18 cellular contexts compared by ENCODE assay signal in the genomic region with DNA sequence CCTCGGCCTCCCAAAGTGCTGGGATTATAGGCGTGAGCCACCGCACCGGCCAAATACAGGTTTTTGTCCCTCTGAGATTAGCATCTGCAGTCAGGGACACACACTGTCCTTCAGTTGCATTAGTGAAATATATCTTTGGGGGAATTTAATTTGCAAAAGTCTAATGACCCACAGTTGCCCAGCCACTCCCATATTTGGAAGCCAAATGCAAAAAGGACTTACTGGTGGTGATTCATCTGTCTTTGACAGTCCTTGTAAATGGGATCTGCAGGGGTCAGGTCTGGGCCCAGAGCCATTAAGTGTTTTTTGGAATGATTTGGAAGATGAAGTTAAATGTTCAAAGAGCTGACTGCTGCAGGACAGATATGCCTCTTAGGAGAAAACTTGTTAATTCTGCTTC. TPM values are rescaled to one million over a fixed set of nuclear protein-coding genes. Genes with fewer than 3 reads are reported as not detected.
DNase-seq lines count a peak whose midpoint lies in the region; ATAC-seq lines count a peak whose summit lies in the region.
"Had no signal": no experiment of that assay in that cellular context is flagged by ENCODE, and none has a peak within 500 bp of the region (broad histone marks: within the 10 kb centered on the region; RNA-seq: fewer than 3 reads in every experiment).

No MANE protein-coding gene starts in this region.

- ATAC-seq in GM19463 (IDR thresholded peaks at IDR 0.05; ENCODE audit: unreplicated experiment), result no peak
- ATAC-seq: activated CD4-positive, alpha-beta T cell treated with anti-CD3 and anti-CD28 coated beads for 36 hours; activated CD8-positive, alpha-beta memory T cell treated with anti-CD3 and anti-CD28 coated beads, Interleukin-2, amount 10 ng/mL, durations not matched to agents 7 days and 5 days; activated T-helper 17 cell treated with anti-CD3 and anti-CD28 coated beads, Interleukin-2, amount 50 U/mL, for 72 hours; Right ventricle myocardium inferior; stimulated activated memory B cell treated with anti-CD40 and anti-IgM and Interleukin-4, amounts not matched to agents 10 μg/mL and 1 μg/mL and 100 μg/mL, for 72 hours had no signal

- DNase-seq in GM04504 (ENCODE audit: low read depth), result peak; percentile 30
- DNase-seq in SK-N-DZ (ENCODE audit: low spot score), result peak; percentile 86
- DNase-seq in fibroblast of the conjunctiva (ENCODE audit: low read depth), result peak; percentile 27
- DNase-seq in stromal cell of bone marrow (ENCODE audit: low read depth), result peak; percentile 52
- no peak for DNase-seq in NCI-H524 (lab: John Stamatoyannopoulos, UW)
- no peak for DNase-seq in stimulated activated CD4-positive, alpha-beta T cell treated with anti-CD3 and anti-CD28 coated beads, Interleukin-2, amount 100 ng/mL, for 48 hours
- DNase-seq: activated CD4-positive, alpha-beta T cell treated with anti-CD3 and anti-CD28 coated beads for 36 hours; activated CD8-positive, alpha-beta memory T cell treated with anti-CD3 and anti-CD28 coated beads, Interleukin-2, amount 10 ng/mL, durations not matched to agents 7 days and 5 days; activated naive CD8-positive, alpha-beta T cell treated with anti-CD3 and anti-CD28 coated beads, Interleukin-2, amount 10 ng/mL, durations not matched to agents 7 days and 5 days; head of caudate nucleus; left ventricle myocardium inferior; NCI-H1694 treated with DMSO at 0.1 percent for 48 hours had no signal

RNA-seq across cellular contexts. Expression of a gene that starts 44.6 kb away (rescaled TPM):
- polyA plus RNA-seq in SK-N-DZ (2014; cell fraction: cytosol; rRNA removed), result not detected in 2 replicates
- 0.37 TPM in 1 of 2 replicates, not detected in the other for polyA plus RNA-seq in SK-N-DZ (2014; cell fraction: nucleus; rRNA removed)
- polyA plus RNA-seq: cardiac muscle cell, esophagus had no signal

RNA-seq across cellular contexts. Expression of a gene that starts 52.2 kb away (rescaled TPM):
- 0.75 and 1.0 TPM in 2 replicates for polyA plus RNA-seq in SK-N-DZ (2014; cell fraction: cytosol; rRNA removed)
- 0.51 and 1.7 TPM in 2 replicates for polyA plus RNA-seq in SK-N-DZ (2014; cell fraction: nucleus; rRNA removed)

Comparison
In these comparisons a context has a peak if more than half of its experiments do, and no peak if none do; other contexts are left out.
1. DNase-seq: peak in GM04504 (single experiment), SK-N-DZ (single experiment), fibroblast of the conjunctiva (single experiment) and stromal cell of bone marrow (single experiment); none in NCI-H524 (0 of 2) and stimulated activated CD4-positive, alpha-beta T cell treated with anti-CD3 and anti-CD28 coated beads, Interleukin-2, amount 100 ng/mL, for 48 hours (0 of 2).